Comparison of ENCODE assay signal across 8 cellular contexts in genomic region chr6:82040405-82041221, GRCh38.
DNase-seq lines count a peak whose midpoint lies in the region; ATAC-seq, FAIRE-seq and TF ChIP-seq lines count a peak whose summit lies in the region.

No MANE protein-coding gene starts in this region.

- H3K9me3 ChIP-seq in K562 (replicated peaks; ENCODE audit: control insufficient read depth, insufficient read depth, low read depth, low read length) (no peaks in the 10 kb centered on the region), suprapubic skin (no peaks in the 10 kb centered on the region)

- H3K27ac ChIP-seq in K562 (ENCODE audit: extremely low read depth, low read depth, low read length): no peak overlapping the region
- H3K27ac ChIP-seq in suprapubic skin: no peak overlapping the region

- H2AFZ ChIP-seq in K562 (ENCODE audit: low read depth, low read length): peak overlapping the region; percentile 55; the same call in 1 of the 2 replicates

- H3K9ac ChIP-seq in K562 (ENCODE audit: insufficient read depth in 1 of 2, low read depth in 2 of 2, low read length in 2 of 2): no peak overlapping the region

- no peak overlapping the region for H3K4me2 ChIP-seq in K562 (ENCODE audit: insufficient read depth, low read length)

- ATAC-seq in GM18867 (IDR thresholded peaks at IDR 0.05; ENCODE audit: unreplicated experiment): peak; percentile 90
- ATAC-seq in HG02981 (IDR thresholded peaks at IDR 0.05; ENCODE audit: unreplicated experiment): peak; percentile 79
- ATAC-seq in K562: peak; percentile 88

- CTCF ChIA-PET in K562 (lab: Yijun Ruan, JAX; ENCODE audit: low intra/inter-chr PET ratio): interaction anchor here (0.6 kb wide), 2 partner anchors 16 to 1905 kb away, joined by 3 read pairs; no protein-coding TSS in a partner anchor

- H3K79me2 ChIP-seq in K562 (ENCODE audit: control insufficient read depth, insufficient read depth, low read length): no peaks in the 10 kb centered on the region

- H3K27me3 ChIP-seq in K562 (ENCODE audit: control insufficient read depth in 2 of 2, insufficient read depth in 2 of 2, low read length in 2 of 2) (no peaks in the 10 kb centered on the region), suprapubic skin (no peaks in the 10 kb centered on the region)

- peak; percentile 52 to 59 for TF ChIP-seq RAD21 in K562 (CRISPR knock-in tag; conservative IDR thresholded peaks at IDR 0.05 in 1 of 2, IDR thresholded peaks at IDR 0.05 in 1 of 2)

- H3K36me3 ChIP-seq in K562 (ENCODE audit: control insufficient read depth, insufficient read depth, low read length) (no peaks in the 10 kb centered on the region), suprapubic skin (no peaks in the 10 kb centered on the region)

- no peaks in the 10 kb centered on the region for H4K20me1 ChIP-seq in K562 (replicated peaks; ENCODE audit: control insufficient read depth, insufficient read depth, low read length)

- H3K4me1 ChIP-seq in K562 (replicated peaks in 1 of 2; ENCODE audit: control insufficient read depth in 2 of 2, insufficient read depth in 2 of 2, low read length in 2 of 2): no peaks in the 10 kb centered on the region
- peaks cover 4% of the 10 kb centered on the region for H3K4me1 ChIP-seq in suprapubic skin

- POLR2A ChIA-PET in K562 (lab: Yijun Ruan, JAX): interaction anchor here (1.0 kb wide), 1 partner anchor 21 kb away, joined by 3 read pairs; no protein-coding TSS in a partner anchor

- H3K4me3 ChIP-seq in K562 (no peak overlapping the region), suprapubic skin (no peak overlapping the region)

- WGBS in K562 (ENCODE audit: insufficient coverage, low coverage, missing lambda C conversion rate): 0% methylated on average over 4 of the region's 4 CpGs
- 54% methylated on average over 4 of the region's 4 CpGs for WGBS in suprapubic skin

- FAIRE-seq in K562 (lab: Jason Lieb, UNC): peak; percentile 72
- FAIRE-seq in islet of Langerhans (lab: Jason Lieb, UNC): peak; percentile 92

- TF ChIP-seq CTCF in K562 (IDR thresholded peaks at IDR 0.05 in 2 of 3, conservative IDR thresholded peaks at IDR 0.05 in 1 of 3; ENCODE audit: insufficient read depth in 2 of 3, low read depth in 1 of 3, low read length in 3 of 3) (peak; percentile 42 to 69 (median 67); a peak in 5 of 6 replicates), suprapubic skin (IDR thresholded peaks at IDR 0.05) (peak; percentile 42 to 56)

- in situ Hi-C loops in K562 (cut with MboI): no loop called here

- TF ChIP-seq POLR2A in K562 (conservative IDR thresholded peaks at IDR 0.05) (no peak), suprapubic skin (IDR thresholded peaks at IDR 0.05) (no peak)

- TF ChIP-seq EP300 in K562 (IDR thresholded peaks at IDR 0.05; ENCODE audit: low read length) (no peak), suprapubic skin (IDR thresholded peaks at IDR 0.05) (no peak)

- H3K9me1 ChIP-seq in K562 (ENCODE audit: control insufficient read depth, insufficient read depth, low read length): no peaks in the 10 kb centered on the region

- intact Hi-C loops in K562 (cut with micrococcal nuclease): no loop called here

- DNase-seq in COLO668 (lab: John Stamatoyannopoulos, UW; ENCODE audit: unreplicated experiment): peak; percentile 2
- DNase-seq in NCI-H2196 (lab: John Stamatoyannopoulos, UW; ENCODE audit: unreplicated experiment): peak; percentile 39
- DNase-seq in K562 (ENCODE audit: extremely low read depth in 1 of 4, low spot score in 3 of 4): peak in 2 of 4 experiments; percentile 19 to 37
- no peak for DNase-seq in suprapubic skin (ENCODE audit: low spot score in 2 of 2)
- no peak for DNase-seq in stimulated activated CD4-positive, alpha-beta T cell treated with anti-CD3 and anti-CD28 coated beads, Interleukin-4, amount 100 ng/mL, for 1 hour

- no TSS peak for BruUV-seq in K562 (replicated peaks; lab: Mats Ljungman, UMichigan)

TF ChIP-seq in K562, 482 proteins besides CTCF, POLR2A, EP300 and RAD21:
- TF ChIP-seq DACH1 (IDR thresholded peaks at IDR 0.05; ENCODE audit: partially characterized antibody) (no peak), RREB1 (CRISPR knock-in tag; IDR thresholded peaks at IDR 0.05) (no peak), LCOR (CRISPR knock-in tag; IDR thresholded peaks at IDR 0.05) (no peak), CBX8 (IDR thresholded peaks at IDR 0.05; ENCODE audit: borderline replicate concordance, extremely low read depth, low read depth, low read length, poor library complexity, severe bottlenecking) (no peak), SMC3 (conservative IDR thresholded peaks at IDR 0.05; ENCODE audit: insufficient read depth, low read depth, low read length) (peak; percentile 43), ZNF561 (CRISPR knock-in tag; conservative IDR thresholded peaks at IDR 0.05) (no peak)
- TF ChIP-seq, protein P1, sequence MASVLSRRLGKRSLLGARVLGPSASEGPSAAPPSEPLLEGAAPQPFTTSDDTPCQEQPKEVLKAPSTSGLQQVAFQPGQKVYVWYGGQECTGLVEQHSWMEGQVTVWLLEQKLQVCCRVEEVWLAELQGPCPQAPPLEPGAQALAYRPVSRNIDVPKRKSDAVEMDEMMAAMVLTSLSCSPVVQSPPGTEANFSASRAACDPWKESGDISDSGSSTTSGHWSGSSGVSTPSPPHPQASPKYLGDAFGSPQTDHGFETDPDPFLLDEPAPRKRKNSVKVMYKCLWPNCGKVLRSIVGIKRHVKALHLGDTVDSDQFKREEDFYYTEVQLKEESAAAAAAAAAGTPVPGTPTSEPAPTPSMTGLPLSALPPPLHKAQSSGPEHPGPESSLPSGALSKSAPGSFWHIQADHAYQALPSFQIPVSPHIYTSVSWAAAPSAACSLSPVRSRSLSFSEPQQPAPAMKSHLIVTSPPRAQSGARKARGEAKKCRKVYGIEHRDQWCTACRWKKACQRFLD (CRISPR knock-in tag; IDR thresholded peaks at IDR 0.05): no peak

Comparison
In these comparisons a context has a peak if more than half of its experiments do, and no peak if none do; other contexts are left out.
1. DNase-seq: peak in COLO668 (single experiment) and NCI-H2196 (single experiment); none in suprapubic skin (0 of 2) and stimulated activated CD4-positive, alpha-beta T cell treated with anti-CD3 and anti-CD28 coated beads, Interleukin-4, amount 100 ng/mL, for 1 hour (single experiment).
2. Peak in every context shown above with its lines, with median percentiles within 50 percentile points of each other: ATAC-seq.